Comparison of ENCODE assay signal across 1 cellular context in genomic region chr18:659597-659996, GRCh38.
TF ChIP-seq lines count a peak whose summit lies in the region.

No MANE protein-coding gene starts in this region.

TF ChIP-seq in GM12878, 131 proteins besides CTCF, POLR2A, EP300 and RAD21:
- no peak for TF ChIP-seq IRF4 (IDR thresholded peaks at IDR 0.05; ENCODE audit: low read depth, low read length)
- TF ChIP-seq, protein P1, sequence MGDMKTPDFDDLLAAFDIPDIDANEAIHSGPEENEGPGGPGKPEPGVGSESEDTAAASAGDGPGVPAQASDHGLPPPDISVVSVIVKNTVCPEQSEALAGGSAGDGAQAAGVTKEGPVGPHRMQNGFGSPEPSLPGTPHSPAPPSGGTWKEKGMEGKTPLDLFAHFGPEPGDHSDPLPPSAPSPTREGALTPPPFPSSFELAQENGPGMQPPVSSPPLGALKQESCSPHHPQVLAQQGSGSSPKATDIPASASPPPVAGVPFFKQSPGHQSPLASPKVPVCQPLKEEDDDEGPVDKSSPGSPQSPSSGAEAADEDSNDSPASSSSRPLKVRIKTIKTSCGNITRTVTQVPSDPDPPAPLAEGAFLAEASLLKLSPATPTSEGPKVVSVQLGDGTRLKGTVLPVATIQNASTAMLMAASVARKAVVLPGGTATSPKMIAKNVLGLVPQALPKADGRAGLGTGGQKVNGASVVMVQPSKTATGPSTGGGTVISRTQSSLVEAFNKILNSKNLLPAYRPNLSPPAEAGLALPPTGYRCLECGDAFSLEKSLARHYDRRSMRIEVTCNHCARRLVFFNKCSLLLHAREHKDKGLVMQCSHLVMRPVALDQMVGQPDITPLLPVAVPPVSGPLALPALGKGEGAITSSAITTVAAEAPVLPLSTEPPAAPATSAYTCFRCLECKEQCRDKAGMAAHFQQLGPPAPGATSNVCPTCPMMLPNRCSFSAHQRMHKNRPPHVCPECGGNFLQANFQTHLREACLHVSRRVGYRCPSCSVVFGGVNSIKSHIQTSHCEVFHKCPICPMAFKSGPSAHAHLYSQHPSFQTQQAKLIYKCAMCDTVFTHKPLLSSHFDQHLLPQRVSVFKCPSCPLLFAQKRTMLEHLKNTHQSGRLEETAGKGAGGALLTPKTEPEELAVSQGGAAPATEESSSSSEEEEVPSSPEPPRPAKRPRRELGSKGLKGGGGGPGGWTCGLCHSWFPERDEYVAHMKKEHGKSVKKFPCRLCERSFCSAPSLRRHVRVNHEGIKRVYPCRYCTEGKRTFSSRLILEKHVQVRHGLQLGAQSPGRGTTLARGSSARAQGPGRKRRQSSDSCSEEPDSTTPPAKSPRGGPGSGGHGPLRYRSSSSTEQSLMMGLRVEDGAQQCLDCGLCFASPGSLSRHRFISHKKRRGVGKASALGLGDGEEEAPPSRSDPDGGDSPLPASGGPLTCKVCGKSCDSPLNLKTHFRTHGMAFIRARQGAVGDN (IDR thresholded peaks at IDR 0.05), result no peak
- TF ChIP-seq, protein P2, sequence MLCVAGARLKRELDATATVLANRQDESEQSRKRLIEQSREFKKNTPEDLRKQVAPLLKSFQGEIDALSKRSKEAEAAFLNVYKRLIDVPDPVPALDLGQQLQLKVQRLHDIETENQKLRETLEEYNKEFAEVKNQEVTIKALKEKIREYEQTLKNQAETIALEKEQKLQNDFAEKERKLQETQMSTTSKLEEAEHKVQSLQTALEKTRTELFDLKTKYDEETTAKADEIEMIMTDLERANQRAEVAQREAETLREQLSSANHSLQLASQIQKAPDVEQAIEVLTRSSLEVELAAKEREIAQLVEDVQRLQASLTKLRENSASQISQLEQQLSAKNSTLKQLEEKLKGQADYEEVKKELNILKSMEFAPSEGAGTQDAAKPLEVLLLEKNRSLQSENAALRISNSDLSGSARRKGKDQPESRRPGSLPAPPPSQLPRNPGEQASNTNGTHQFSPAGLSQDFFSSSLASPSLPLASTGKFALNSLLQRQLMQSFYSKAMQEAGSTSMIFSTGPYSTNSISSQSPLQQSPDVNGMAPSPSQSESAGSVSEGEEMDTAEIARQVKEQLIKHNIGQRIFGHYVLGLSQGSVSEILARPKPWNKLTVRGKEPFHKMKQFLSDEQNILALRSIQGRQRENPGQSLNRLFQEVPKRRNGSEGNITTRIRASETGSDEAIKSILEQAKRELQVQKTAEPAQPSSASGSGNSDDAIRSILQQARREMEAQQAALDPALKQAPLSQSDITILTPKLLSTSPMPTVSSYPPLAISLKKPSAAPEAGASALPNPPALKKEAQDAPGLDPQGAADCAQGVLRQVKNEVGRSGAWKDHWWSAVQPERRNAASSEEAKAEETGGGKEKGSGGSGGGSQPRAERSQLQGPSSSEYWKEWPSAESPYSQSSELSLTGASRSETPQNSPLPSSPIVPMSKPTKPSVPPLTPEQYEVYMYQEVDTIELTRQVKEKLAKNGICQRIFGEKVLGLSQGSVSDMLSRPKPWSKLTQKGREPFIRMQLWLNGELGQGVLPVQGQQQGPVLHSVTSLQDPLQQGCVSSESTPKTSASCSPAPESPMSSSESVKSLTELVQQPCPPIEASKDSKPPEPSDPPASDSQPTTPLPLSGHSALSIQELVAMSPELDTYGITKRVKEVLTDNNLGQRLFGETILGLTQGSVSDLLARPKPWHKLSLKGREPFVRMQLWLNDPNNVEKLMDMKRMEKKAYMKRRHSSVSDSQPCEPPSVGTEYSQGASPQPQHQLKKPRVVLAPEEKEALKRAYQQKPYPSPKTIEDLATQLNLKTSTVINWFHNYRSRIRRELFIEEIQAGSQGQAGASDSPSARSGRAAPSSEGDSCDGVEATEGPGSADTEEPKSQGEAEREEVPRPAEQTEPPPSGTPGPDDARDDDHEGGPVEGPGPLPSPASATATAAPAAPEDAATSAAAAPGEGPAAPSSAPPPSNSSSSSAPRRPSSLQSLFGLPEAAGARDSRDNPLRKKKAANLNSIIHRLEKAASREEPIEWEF (IDR thresholded peaks at IDR 0.05; ENCODE audit: insufficient replicate concordance, low read depth, low read length), result no peak
- no peak for TF ChIP-seq POLR2AphosphoS5 (IDR thresholded peaks at IDR 0.05; ENCODE audit: low read length)
- TF ChIP-seq MTA3 (IDR thresholded peaks at IDR 0.05; ENCODE audit: borderline replicate concordance, low read length), result no peak
- TF ChIP-seq ZNF207 (IDR thresholded peaks at IDR 0.05; ENCODE audit: borderline replicate concordance), result no peak
- TF ChIP-seq HDAC6 (IDR thresholded peaks at IDR 0.05; ENCODE audit: unreplicated experiment), result no peak
- TF ChIP-seq, protein P3, sequence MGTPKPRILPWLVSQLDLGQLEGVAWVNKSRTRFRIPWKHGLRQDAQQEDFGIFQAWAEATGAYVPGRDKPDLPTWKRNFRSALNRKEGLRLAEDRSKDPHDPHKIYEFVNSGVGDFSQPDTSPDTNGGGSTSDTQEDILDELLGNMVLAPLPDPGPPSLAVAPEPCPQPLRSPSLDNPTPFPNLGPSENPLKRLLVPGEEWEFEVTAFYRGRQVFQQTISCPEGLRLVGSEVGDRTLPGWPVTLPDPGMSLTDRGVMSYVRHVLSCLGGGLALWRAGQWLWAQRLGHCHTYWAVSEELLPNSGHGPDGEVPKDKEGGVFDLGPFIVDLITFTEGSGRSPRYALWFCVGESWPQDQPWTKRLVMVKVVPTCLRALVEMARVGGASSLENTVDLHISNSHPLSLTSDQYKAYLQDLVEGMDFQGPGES (IDR thresholded peaks at IDR 0.05), result no peak
- TF ChIP-seq E2F4 (IDR thresholded peaks at IDR 0.05; ENCODE audit: low read depth, low read length), result no peak
- TF ChIP-seq TCF7 (IDR thresholded peaks at IDR 0.05; ENCODE audit: borderline replicate concordance), result no peak
- TF ChIP-seq, protein P4, sequence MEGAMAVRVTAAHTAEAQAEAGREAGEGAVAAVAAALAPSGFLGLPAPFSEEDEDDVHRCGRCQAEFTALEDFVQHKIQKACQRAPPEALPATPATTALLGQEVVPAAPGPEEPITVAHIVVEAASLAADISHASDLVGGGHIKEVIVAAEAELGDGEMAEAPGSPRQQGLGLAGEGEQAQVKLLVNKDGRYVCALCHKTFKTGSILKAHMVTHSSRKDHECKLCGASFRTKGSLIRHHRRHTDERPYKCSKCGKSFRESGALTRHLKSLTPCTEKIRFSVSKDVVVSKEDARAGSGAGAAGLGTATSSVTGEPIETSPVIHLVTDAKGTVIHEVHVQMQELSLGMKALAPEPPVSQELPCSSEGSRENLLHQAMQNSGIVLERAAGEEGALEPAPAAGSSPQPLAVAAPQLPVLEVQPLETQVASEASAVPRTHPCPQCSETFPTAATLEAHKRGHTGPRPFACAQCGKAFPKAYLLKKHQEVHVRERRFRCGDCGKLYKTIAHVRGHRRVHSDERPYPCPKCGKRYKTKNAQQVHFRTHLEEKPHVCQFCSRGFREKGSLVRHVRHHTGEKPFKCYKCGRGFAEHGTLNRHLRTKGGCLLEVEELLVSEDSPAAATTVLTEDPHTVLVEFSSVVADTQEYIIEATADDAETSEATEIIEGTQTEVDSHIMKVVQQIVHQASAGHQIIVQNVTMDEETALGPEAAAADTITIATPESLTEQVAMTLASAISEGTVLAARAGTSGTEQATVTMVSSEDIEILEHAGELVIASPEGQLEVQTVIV (IDR thresholded peaks at IDR 0.05; ENCODE audit: borderline replicate concordance, partially characterized antibody), result no peak
- no peak for TF ChIP-seq NR2C1 (IDR thresholded peaks at IDR 0.05)
- TF ChIP-seq YY1 (IDR thresholded peaks at IDR 0.05; ENCODE audit: low read depth, low read length), result no peak
- no peak for TF ChIP-seq PBX3 (IDR thresholded peaks at IDR 0.05; ENCODE audit: insufficient replicate concordance, low read depth, low read length)
- TF ChIP-seq GATAD2B (conservative IDR thresholded peaks at IDR 0.05; ENCODE audit: low read depth), result no peak
- TF ChIP-seq SIN3A (IDR thresholded peaks at IDR 0.05; ENCODE audit: low read depth, low read length), result no peak
- TF ChIP-seq BRCA1 (IDR thresholded peaks at IDR 0.05; ENCODE audit: low read depth, low read length), result no peak
